Comparison of ENCODE assay signal across 3 cellular contexts in genomic region chr12:48080821-48081220, GRCh38.
"Had no signal": no experiment of that assay in that cellular context is flagged by ENCODE, and none has a peak within 500 bp of the region (broad histone marks: within the 10 kb centered on the region; RNA-seq: fewer than 3 reads in every experiment).

No MANE protein-coding gene starts in this region.

- DNase-seq: GDM1, GF-D8 had no signal

- H3K4me3 ChIP-seq: GM12878 had no signal

- ATAC-seq: GM12878 had no signal
